In genomic region chr1:202155478-202156021, GRCh38 we compare ENCODE assay signal across 9 cellular contexts. TPM values are rescaled to one million over a fixed set of nuclear protein-coding genes. Genes with fewer than 3 reads are reported as not detected.
DNase-seq lines count a peak whose midpoint lies in the region; ATAC-seq and TF ChIP-seq lines count a peak whose summit lies in the region.
"Had no signal": no experiment of that assay in that cellular context is flagged by ENCODE, and none has a peak within 500 bp of the region (broad histone marks: within the 10 kb centered on the region; RNA-seq: fewer than 3 reads in every experiment).

No MANE protein-coding gene starts in this region.

- H3K27me3 ChIP-seq in WERI-Rb-1 (ENCODE audit: insufficient read depth, low read depth, severe bottlenecking) (no peaks in the 10 kb centered on the region), left lung (no peaks in the 10 kb centered on the region), H9 (ENCODE audit: insufficient read depth, low read length) (no peaks in the 10 kb centered on the region; the same call in 1 of the 2 replicates)

- H3K23me2 ChIP-seq in H9 (ENCODE audit: insufficient read length, low read depth, low read length, poor library complexity, severe bottlenecking), result no peaks in the 10 kb centered on the region

- ATAC-seq in left lung (peak; percentile 56), GM18909 (IDR thresholded peaks at IDR 0.05; ENCODE audit: poor library complexity, unreplicated experiment) (no peak)

- H4K20me1 ChIP-seq in H9 (ENCODE audit: control insufficient read depth, insufficient read depth, insufficient read length), result no peaks in the 10 kb centered on the region

- no peak overlapping the region for H4K8ac ChIP-seq in H9 (replicated peaks; ENCODE audit: insufficient read length, low read depth, low read length)

- no CpG with 5 or more reads among the region's 8 CpGs for WGBS in H9 (ENCODE audit: extremely low coverage, insufficient read length, low lambda C conversion rate)

- no peak overlapping the region for H3K23ac ChIP-seq in H9 (ENCODE audit: insufficient read length, low read depth, low read length)

- no peak overlapping the region for H3K4ac ChIP-seq in H9 (ENCODE audit: low read depth, low read length)

- DNase-seq in CD1c-positive myeloid dendritic cell (ENCODE audit: extremely low spot score) (peak; percentile 77), HT-29 (ENCODE audit: low spot score) (peak; percentile 79), WERI-Rb-1 (peak; percentile 28), left lung (peak; percentile 82 to 83), cerebellar cortex (ENCODE audit: low spot score) (no peak), H9 (no peak), SK-N-DZ (ENCODE audit: low spot score) (no peak)

- no peak overlapping the region for H3K18ac ChIP-seq in H9 (ENCODE audit: insufficient read length, low read depth, low read length)

- no peaks in the 10 kb centered on the region for H3K9me3 Mint-ChIP-seq in H9

- peaks cover 11 to 64% of the 10 kb centered on the region in 2 donors for H3K4me1 ChIP-seq in left lung
- H3K4me1 ChIP-seq in H9 (ENCODE audit: insufficient read depth, low read length), result peaks cover 8% of the 10 kb centered on the region; the same call in 1 of the 2 replicates

- TF ChIP-seq CTCF in WERI-Rb-1 (IDR thresholded peaks at IDR 0.05; ENCODE audit: low read depth, low read length), result no peak
- no peak for TF ChIP-seq CTCF in left lung (IDR thresholded peaks at IDR 0.05)
- TF ChIP-seq CTCF in H9 (conservative IDR thresholded peaks at IDR 0.05), result no peak

- H4K91ac ChIP-seq in H9 (ENCODE audit: insufficient read length, low read depth, low read length), result no peak overlapping the region

- no peak overlapping the region for H3K56ac ChIP-seq in H9 (ENCODE audit: insufficient read length, low read depth, low read length)

- no peak overlapping the region for H2BK15ac ChIP-seq in H9 (ENCODE audit: low read depth, low read length)

- H3K36me3 Mint-ChIP-seq in H9 (ENCODE audit: insufficient read depth in 1 of 3, low read depth in 3 of 3), result no peaks in the 10 kb centered on the region

- H2AFZ ChIP-seq in H9 (ENCODE audit: low read length), result no peak overlapping the region

- no peak overlapping the region for H3K4me3 Mint-ChIP-seq in H9

- peak overlapping the region in 1 of 3 experiments; percentile 15; a peak in 1 of 7 replicates for H3K27ac Mint-ChIP-seq in H9

- H4K5ac ChIP-seq in H9 (ENCODE audit: insufficient read length, low read depth, low read length), result no peak overlapping the region

- H3K9ac ChIP-seq in H9 (ENCODE audit: extremely low read depth, insufficient read length, low read length), result no peak overlapping the region

- H2AK5ac ChIP-seq in H9 (ENCODE audit: insufficient read length, low read length), result no peak overlapping the region

- H3K4me2 ChIP-seq in H9 (ENCODE audit: insufficient read depth, insufficient read length, low read length), result no peak overlapping the region

- no peak overlapping the region for H2BK12ac ChIP-seq in H9 (ENCODE audit: insufficient read length, low read depth, low read length)

- peaks cover 25 to 45% of the 10 kb centered on the region in 2 experiments for H3K4me1 Mint-ChIP-seq in H9

- H3K27ac ChIP-seq in WERI-Rb-1 (no peak overlapping the region), left lung (no peak overlapping the region), H9 (ENCODE audit: insufficient read length, low read depth, low read length) (no peak overlapping the region)

- no peak overlapping the region for H3K14ac ChIP-seq in H9 (ENCODE audit: insufficient read depth, low read length)

- no peaks in the 10 kb centered on the region for H3K79me1 ChIP-seq in H9 (ENCODE audit: insufficient read depth, low read depth, low read length, poor library complexity, severe bottlenecking)

- H3K36me3 ChIP-seq in WERI-Rb-1 (no peaks in the 10 kb centered on the region), left lung (peaks cover 0 to 39% of the 10 kb centered on the region in 2 donors)

- peaks cover 4% of the 10 kb centered on the region for H3K27me3 Mint-ChIP-seq in H9 (ENCODE audit: low read depth)
- H3K27me3 Mint-ChIP-seq: activated CD8-positive, alpha-beta memory T cell treated with anti-CD3 and anti-CD28 coated beads, Interleukin-2, amount 10 ng/mL, durations not matched to agents 7 days and 5 days had no signal

- no peak overlapping the region for H2BK20ac ChIP-seq in H9 (ENCODE audit: low read depth, low read length, poor library complexity, severe bottlenecking)

- H3K4me3 ChIP-seq in WERI-Rb-1 (ENCODE audit: low read depth, low read length) (no peak overlapping the region), left lung (no peak overlapping the region)

- intact Hi-C loops in left lung (cut with DNase I), result no loop called here

- no peak overlapping the region for H2BK120ac ChIP-seq in H9 (ENCODE audit: low read depth, low read length, poor library complexity, severe bottlenecking)

- H3K79me2 ChIP-seq in H9 (ENCODE audit: insufficient read depth, low read length), result no peaks in the 10 kb centered on the region

- no peak overlapping the region for H2BK5ac ChIP-seq in H9 (ENCODE audit: insufficient read length, low read length)

- H3K9me3 ChIP-seq in WERI-Rb-1 (ENCODE audit: severe bottlenecking), result no peaks in the 10 kb centered on the region
- no peaks in the 10 kb centered on the region for H3K9me3 ChIP-seq in left lung
- H3K9me3 ChIP-seq in H9 (ENCODE audit: control insufficient read depth, low read depth, low read length), result no peaks in the 10 kb centered on the region

- H3T11ph ChIP-seq in H9 (ENCODE audit: low read length), result no peak overlapping the region

RNA-seq across cellular contexts. Expression of gene PTPN7, which starts 4.9 kb away (rescaled TPM):
- total RNA-seq in HT-29 (2014; rRNA removed; shearing (Covaris generic)), result 16.3 and 16.8 TPM in 2 replicates
- total RNA-seq in left lung, result 10 to 100 TPM in 1 of 2 donors, 1 to 10 TPM in 1; 2.7 to 11.7 TPM
- total RNA-seq in H9 (2021), result 0.22 and 0.72 TPM in 2 replicates
- polyA plus RNA-seq in SK-N-DZ (2014; cell fraction: cytosol; rRNA removed), result 0.10 and 0.48 TPM in 2 replicates
- polyA plus RNA-seq in SK-N-DZ (2014; cell fraction: nucleus; rRNA removed), result 0.20 and 0.93 TPM in 2 replicates

RNA-seq across cellular contexts. Expression of gene ARL8A, which starts 11.0 kb away (rescaled TPM):
- total RNA-seq in HT-29 (2014; rRNA removed; shearing (Covaris generic)), result 17.0 and 21.2 TPM in 2 replicates
- total RNA-seq in left lung, result 100 to 1,000 TPM in 1 of 2 donors, 10 to 100 TPM in 1; 91.2 to 112 TPM
- total RNA-seq in H9 (2021), result 58.6 and 67.2 TPM in 2 replicates
- 25.0 and 28.8 TPM in 2 replicates for polyA plus RNA-seq in SK-N-DZ (2014; cell fraction: cytosol; rRNA removed)
- 23.4 and 24.9 TPM in 2 replicates for polyA plus RNA-seq in SK-N-DZ (2014; cell fraction: nucleus; rRNA removed)

RNA-seq across cellular contexts. Expression of gene GPR37L1, which starts 32.8 kb away (rescaled TPM):
- total RNA-seq in HT-29 (2014; rRNA removed; shearing (Covaris generic)), result 0.69 TPM in 1 of 2 replicates, not detected in the other
- total RNA-seq in left lung, result under 1 TPM; 0.05 to 0.09 TPM
- total RNA-seq in H9 (2021), result 0.11 TPM in 2 replicates
- 0.16 TPM in 1 of 2 replicates, not detected in the other for polyA plus RNA-seq in SK-N-DZ (2014; cell fraction: cytosol; rRNA removed)
- polyA plus RNA-seq in SK-N-DZ (2014; cell fraction: nucleus; rRNA removed), result 0.02 and 0.03 TPM in 2 replicates
- total RNA-seq: activated CD8-positive, alpha-beta memory T cell treated with anti-CD3 and anti-CD28 coated beads, Interleukin-2, amount 10 ng/mL, durations not matched to agents 7 days and 5 days had no signal

RNA-seq across cellular contexts. Expression of gene LGR6, which starts 38.0 kb away (rescaled TPM):
- 0.18 and 0.42 TPM in 2 replicates for total RNA-seq in HT-29 (2014; rRNA removed; shearing (Covaris generic))
- total RNA-seq in left lung (1 to 10 TPM; 1.5 TPM), H9 (2021) (0.66 and 1.0 TPM in 2 replicates)
- not detected in 2 replicates for polyA plus RNA-seq in SK-N-DZ (2014; cell fraction: cytosol; rRNA removed)
- polyA plus RNA-seq in SK-N-DZ (2014; cell fraction: nucleus; rRNA removed), result not detected in 2 replicates

Comparison
In these comparisons a context has a peak if more than half of its experiments do, and no peak if none do; other contexts are left out.
1. DNase-seq: peak in CD1c-positive myeloid dendritic cell (single experiment), HT-29 (single experiment), WERI-Rb-1 (single experiment) and left lung (2 of 2); none in cerebellar cortex (single experiment), H9 (single experiment) and SK-N-DZ (single experiment).